Comparison of ENCODE assay signal across 8 cellular contexts in the genomic region with DNA sequence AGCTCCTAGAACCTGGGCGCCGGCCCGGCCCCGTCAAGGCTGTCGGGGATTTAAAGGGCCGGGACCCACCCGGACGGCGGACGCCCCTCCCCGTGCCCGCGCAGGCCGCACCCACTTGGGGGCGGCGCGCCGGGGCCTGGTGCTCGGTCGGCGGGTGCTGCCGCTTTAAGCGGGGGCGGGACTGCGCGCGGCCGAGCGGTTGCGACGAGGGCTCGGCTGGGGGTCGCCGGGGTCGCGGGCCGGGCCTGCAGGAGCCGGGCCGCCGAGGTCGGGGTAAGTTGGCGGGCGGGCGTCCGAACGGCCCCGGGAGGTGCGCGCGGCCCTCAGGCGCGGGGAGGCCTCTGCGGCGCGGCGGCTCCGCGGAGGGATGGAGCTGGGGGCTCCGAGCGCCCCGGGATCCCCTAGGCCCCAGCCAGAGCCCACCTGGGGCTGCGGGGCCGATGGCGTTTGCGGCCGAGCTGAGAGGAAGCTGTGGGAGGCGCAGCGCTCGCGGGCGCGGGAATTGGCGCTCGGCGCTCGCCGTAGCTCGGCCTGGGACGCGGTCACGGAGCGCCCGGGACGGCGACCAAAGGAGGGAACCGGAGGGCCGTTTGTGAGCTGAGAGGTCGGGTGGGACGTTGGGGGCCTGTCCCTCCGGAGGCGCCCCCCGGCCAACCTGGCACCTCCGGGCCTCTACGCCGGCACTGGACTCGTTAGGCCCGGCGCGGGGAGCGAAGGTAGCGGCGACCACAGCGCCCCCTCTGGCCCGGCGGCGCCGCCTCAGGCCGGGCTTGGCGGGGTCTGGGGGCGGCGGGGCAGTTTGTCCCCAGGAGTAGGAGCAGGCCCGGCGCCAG.
DNase-seq lines count a peak whose midpoint lies in the region; ATAC-seq and TF ChIP-seq lines count a peak whose summit lies in the region.

A gene (plus strand): TSS at position 168 of the 833 bp plus-strand sequence. CDS start 2,619 bp downstream, outside the sequence.

- H3K36me3 ChIP-seq in effector memory CD4-positive, alpha-beta T cell (ENCODE audit: control insufficient read depth, insufficient read depth, low read length), result peaks cover 17% of the 10 kb centered on the region

- H3K27me3 Mint-ChIP-seq in memory B cell, result peaks cover 2% of the 10 kb centered on the region

- no peaks in the 10 kb centered on the region for H3K9me3 ChIP-seq in effector memory CD4-positive, alpha-beta T cell (ENCODE audit: control insufficient read depth, low read length)

- H3K4me3 ChIP-seq in effector memory CD4-positive, alpha-beta T cell (ENCODE audit: insufficient read depth, low read depth, low read length, poor library complexity, severe bottlenecking), result peak within 1 kb of the TSS; percentile 100

- ATAC-seq in GM18858 (IDR thresholded peaks at IDR 0.05; ENCODE audit: unreplicated experiment) (peak; percentile 42), HG03095 (IDR thresholded peaks at IDR 0.05; ENCODE audit: unreplicated experiment) (peak; percentile 57), memory B cell (ENCODE audit: low read depth) (peak; percentile 71)

- H3K4me1 ChIP-seq in effector memory CD4-positive, alpha-beta T cell (ENCODE audit: control insufficient read depth, insufficient read depth, low read length, poor library complexity, severe bottlenecking), result peaks cover 13% of the 10 kb centered on the region

- no peaks in the 10 kb centered on the region for H3K36me3 Mint-ChIP-seq in memory B cell

- DNase-seq in AG09319 (ENCODE audit: extremely low read depth, low read depth) (no peak), NCI-H446 treated with DMSO at 0.1 percent for 48 hours (lab: John Stamatoyannopoulos, UW) (peak; percentile 1), memory B cell (ENCODE audit: low spot score in 2 of 2) (peak; percentile 71 to 88)
- peak; percentile 93 for DNase-seq in activated CD8-positive, alpha-beta memory T cell treated with anti-CD3 and anti-CD28 coated beads for 24 hours
- DNase-seq in effector memory CD4-positive, alpha-beta T cell, result peak; percentile 49 to 59 (median 52)
- DNase-seq in stimulated activated CD8-positive, alpha-beta memory T cell treated with anti-CD3 and anti-CD28 coated beads, Interleukin-12 subunit alpha, Interleukin-12 subunit beta, amount 100 ng/mL, for 24 hours (ENCODE audit: extremely low read depth), result peak; percentile 49

- peak within 1 kb of the TSS; percentile 78 for H3K27ac Mint-ChIP-seq in memory B cell

- peaks cover 6% of the 10 kb centered on the region for H3K4me1 Mint-ChIP-seq in memory B cell

- H3K27me3 ChIP-seq in effector memory CD4-positive, alpha-beta T cell (replicated peaks; ENCODE audit: control insufficient read depth, insufficient read depth, low read length, poor library complexity, severe bottlenecking), result no peaks in the 10 kb centered on the region

- peak within 1 kb of the TSS; percentile 91 for H3K4me3 Mint-ChIP-seq in memory B cell

- H3K9me3 Mint-ChIP-seq in memory B cell, result no peaks in the 10 kb centered on the region

- peak; percentile 60 for TF ChIP-seq CTCF in AG09319 (IDR thresholded peaks at IDR 0.05; ENCODE audit: low read depth, low read length)

- peak within 1 kb of the TSS; percentile 94 for H3K27ac ChIP-seq in effector memory CD4-positive, alpha-beta T cell (ENCODE audit: insufficient read depth, low read length, poor library complexity, severe bottlenecking)
